In genomic region chr11:34235189-34235588, GRCh38 we compare ENCODE assay signal across 13 cellular contexts.
A peak's percentile ranks its signal among the peaks of the same experiment; 100 is the strongest.
DNase-seq lines count a peak whose midpoint lies in the region; ATAC-seq and TF ChIP-seq lines count a peak whose summit lies in the region.
"Had no signal": no experiment of that assay in that cellular context is flagged by ENCODE, and none has a peak within 500 bp of the region (broad histone marks: within the 10 kb centered on the region; RNA-seq: fewer than 3 reads in every experiment).

No MANE protein-coding gene starts in this region.

- H3K36me3 Mint-ChIP-seq in naive B cell (no peaks in the 10 kb centered on the region), chondrocyte (ENCODE audit: low read depth) (no peaks in the 10 kb centered on the region)

- no peak for DNase-seq in naive B cell
- DNase-seq in A172 (ENCODE audit: low spot score): no peak
- no peak for DNase-seq in NCI-H1048 (lab: John Stamatoyannopoulos, UW)
- no peak for DNase-seq in chondrocyte (ENCODE audit: low spot score)
- DNase-seq: amniotic stem cell; effector memory CD4-positive, alpha-beta T cell; heart right ventricle; lower lobe of right lung; NCI-H446 treated with DMSO at 0.1 percent for 48 hours; Right ventricle myocardium superior had no signal

- no peaks in the 10 kb centered on the region for H3K9me3 Mint-ChIP-seq in naive B cell
- H3K9me3 Mint-ChIP-seq in chondrocyte (ENCODE audit: low read depth): no peaks in the 10 kb centered on the region

- H3K4me3 Mint-ChIP-seq in naive B cell: no peak overlapping the region
- H3K4me3 Mint-ChIP-seq in chondrocyte (ENCODE audit: unreplicated experiment): no peak overlapping the region

- ATAC-seq in GM18520 (IDR thresholded peaks at IDR 0.05; ENCODE audit: unreplicated experiment) (peak; percentile 36), GM21723 (IDR thresholded peaks at IDR 0.05; ENCODE audit: unreplicated experiment) (peak; percentile 41), HG03558 (IDR thresholded peaks at IDR 0.05; ENCODE audit: extremely low read depth, unreplicated experiment) (peak; percentile 25), naive B cell (ENCODE audit: low read depth in 2 of 2) (no peak)
- ATAC-seq: heart right ventricle had no signal

- no peaks in the 10 kb centered on the region for H3K27me3 Mint-ChIP-seq in naive B cell
- peaks cover 3% of the 10 kb centered on the region for H3K27me3 Mint-ChIP-seq in chondrocyte (ENCODE audit: low read depth)

- TF ChIP-seq CTCF in chondrocyte (IDR thresholded peaks at IDR 0.05): no peak

- H3K27ac Mint-ChIP-seq in naive B cell (peak overlapping the region in 4 of 6 donors; percentile 3 to 99 (median 90)), chondrocyte (ENCODE audit: unreplicated experiment) (no peak overlapping the region)

- H3K4me1 Mint-ChIP-seq in naive B cell (peaks cover 6 to 32% (median 7%) of the 10 kb centered on the region in 3 donors), chondrocyte (ENCODE audit: low read depth) (peaks cover 9% of the 10 kb centered on the region)

Comparison
In these comparisons a context has a peak if more than half of its experiments do, and no peak if none do; other contexts are left out.
1. ATAC-seq: peak in GM18520 (single experiment), GM21723 (single experiment) and HG03558 (single experiment); none in naive B cell (0 of 2).